ENCODE assay signal across 33 cellular contexts in the genomic region with DNA sequence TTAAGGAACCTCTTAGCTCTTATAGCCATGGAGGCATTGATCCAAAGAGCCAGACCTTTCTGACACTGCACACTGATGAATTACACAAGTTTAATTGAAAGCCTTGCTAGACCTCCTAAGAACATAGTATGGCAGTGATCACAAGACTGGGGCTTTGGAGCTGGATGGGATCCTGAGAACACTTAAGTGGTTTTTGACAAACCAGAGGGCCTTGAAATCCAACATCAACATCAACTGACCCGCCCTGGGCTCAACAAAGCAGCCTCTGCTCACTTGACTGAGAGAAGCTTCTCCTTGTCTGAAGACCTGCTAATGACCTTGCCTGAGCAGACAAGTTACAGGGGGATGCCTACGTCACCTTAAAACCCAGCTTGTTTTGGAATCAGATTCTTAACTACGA.
"Had no signal": no experiment of that assay in that cellular context is flagged by ENCODE, and none has a peak within 500 bp of the region (broad histone marks: within the 10 kb centered on the region; RNA-seq: fewer than 3 reads in every experiment).

No MANE protein-coding gene starts in this region.

- DNase-seq: activated effector memory CD4-positive, alpha-beta T cell treated with anti-CD3 and anti-CD28 coated beads, Interleukin-2, amount 50 U/mL, for 16 hours; activated effector memory CD4-positive, alpha-beta T cell treated with Interleukin-2 at 50 U/mL for 16 hours; activated gamma-delta T cell; activated gamma-delta T cell treated with Interleukin-2 at 50 U/mL for 16 hours; activated naive CD4-positive, alpha-beta T cell; activated naive CD4-positive, alpha-beta T cell treated with anti-CD3 and anti-CD28 coated beads for 36 hours; activated naive CD4-positive, alpha-beta T cell treated with anti-CD3 and anti-CD28 coated beads, Interleukin-2, amount 10 ng/mL, durations not matched to agents 7 days and 5 days; activated naive CD4-positive, alpha-beta T cell treated with anti-CD3 and anti-CD28 coated beads, Interleukin-2, amount 50 U/mL, for 16 hours; activated naive CD4-positive, alpha-beta T cell treated with Interleukin-2 at 50 U/mL for 16 hours; activated naive CD8-positive, alpha-beta T cell treated with anti-CD3 and anti-CD28 coated beads for 36 hours; activated naive CD8-positive, alpha-beta T cell treated with anti-CD3 and anti-CD28 coated beads, Interleukin-2, amount 10 ng/mL, durations not matched to agents 7 days and 5 days; activated naive CD8-positive, alpha-beta T cell treated with anti-CD3 and anti-CD28 coated beads, Interleukin-2, amount 50 U/mL, for 24 hours; activated T-cell treated with anti-CD3 and anti-CD28 coated beads, Interleukin-2, amount 50 U/mL, for 1 hour; activated T-cell treated with anti-CD3 and anti-CD28 coated beads, Interleukin-2, amount 50 U/mL, for 24 hours; activated T-cell treated with anti-CD3 and anti-CD28 coated beads, Interleukin-2, amount 50 U/mL, for 4 hours; activated T-cell treated with anti-CD3 and anti-CD28 coated beads, Interleukin-2, amount 50 U/mL, for 48 hours; activated T-cell treated with anti-CD3 and anti-CD28 coated beads, Interleukin-2, amount 50 U/mL, for 72 hours; adrenal gland; amniotic stem cell; amygdala; anterior cingulate cortex; aorta; body of pancreas; brain microvascular endothelial cell; caudate nucleus; central memory CD4-positive, alpha-beta T cell; cerebellar nuclear complex had no signal

- H3K36me3 ChIP-seq: adrenal gland, ascending aorta, brain microvascular endothelial cell, breast epithelium, cardiac muscle cell had no signal

- H3K27me3 ChIP-seq: adrenal gland, ascending aorta, body of pancreas, brain microvascular endothelial cell, breast epithelium, cardiac muscle cell had no signal

- H3K4me3 ChIP-seq: adrenal gland, ascending aorta, body of pancreas, breast epithelium, cardiac muscle cell had no signal

- H3K4me1 ChIP-seq: adrenal gland, ascending aorta, body of pancreas, breast epithelium had no signal

- H3K9me3 ChIP-seq: adrenal gland had no signal

- H3K27ac ChIP-seq: adrenal gland, ascending aorta, body of pancreas, brain microvascular endothelial cell, breast epithelium, cardiac muscle cell had no signal

- FAIRE-seq: astrocyte had no signal

- ATAC-seq: activated naive CD4-positive, alpha-beta T cell treated with anti-CD3 and anti-CD28 coated beads, Interleukin-2, amount 50 U/mL, for 72 hours; activated naive CD8-positive, alpha-beta T cell treated with anti-CD3 and anti-CD28 coated beads, Interleukin-2, amount 50 U/mL, for 24 hours; activated T-cell treated with anti-CD3 and anti-CD28 coated beads, Interleukin-2, amount 50 U/mL, for 4 hours; activated T-cell treated with anti-CD3 and anti-CD28 coated beads, Interleukin-2, amount 50 U/mL, for 72 hours; activated T-helper 17 cell treated with anti-CD3 and anti-CD28 coated beads, Interleukin-2, amount 50 U/mL, for 72 hours; body of pancreas had no signal
